ENCODE assay signal across 12 cellular contexts in genomic region chr7:121126801-121127534, GRCh38.
DNase-seq lines count a peak whose midpoint lies in the region; FAIRE-seq and TF ChIP-seq lines count a peak whose summit lies in the region.
"Had no signal": no experiment of that assay in that cellular context is flagged by ENCODE, and none has a peak within 500 bp of the region (broad histone marks: within the 10 kb centered on the region; RNA-seq: fewer than 3 reads in every experiment).

No MANE protein-coding gene starts in this region.

- no peaks in the 10 kb centered on the region for H3K9me3 ChIP-seq in uterus

- H3K27me3 Mint-ChIP-seq in endothelial cell (ENCODE audit: unreplicated experiment) = no peaks in the 10 kb centered on the region
- no peaks in the 10 kb centered on the region for H3K27me3 Mint-ChIP-seq in activated naive CD4-positive, alpha-beta T cell treated with anti-CD3 and anti-CD28 coated beads, Interleukin-2, amount 10 ng/mL, durations not matched to agents 7 days and 5 days
- H3K27me3 Mint-ChIP-seq: stimulated activated naive CD8-positive, alpha-beta T cell treated with anti-CD3 and anti-CD28 coated beads, Interleukin-15, Interleukin-2, amounts not matched to agents 100 ng/mL and 50 ng/mL, for 24 hours had no signal

- peak; percentile 9 for TF ChIP-seq CTCF in GM13976 (IDR thresholded peaks at IDR 0.05; ENCODE audit: borderline replicate concordance, control extremely low read depth, extremely low read depth, insufficient read depth, missing control alignments)
- TF ChIP-seq CTCF in endothelial cell (IDR thresholded peaks at IDR 0.05; ENCODE audit: unreplicated experiment) = peak; percentile 22
- no peak for TF ChIP-seq CTCF in uterus (IDR thresholded peaks at IDR 0.05)

- no peaks in the 10 kb centered on the region for H3K36me3 Mint-ChIP-seq in endothelial cell (ENCODE audit: low read depth, unreplicated experiment)
- no peaks in the 10 kb centered on the region for H3K36me3 Mint-ChIP-seq in activated naive CD4-positive, alpha-beta T cell treated with anti-CD3 and anti-CD28 coated beads, Interleukin-2, amount 10 ng/mL, durations not matched to agents 7 days and 5 days
- H3K36me3 Mint-ChIP-seq: naive thymus-derived CD4-positive, alpha-beta T cell had no signal

- no peak overlapping the region for H3K27ac Mint-ChIP-seq in endothelial cell (ENCODE audit: unreplicated experiment)
- no peak overlapping the region for H3K27ac Mint-ChIP-seq in activated naive CD4-positive, alpha-beta T cell treated with anti-CD3 and anti-CD28 coated beads, Interleukin-2, amount 10 ng/mL, durations not matched to agents 7 days and 5 days
- H3K27ac Mint-ChIP-seq: naive thymus-derived CD4-positive, alpha-beta T cell; stimulated activated naive CD8-positive, alpha-beta T cell treated with anti-CD3 and anti-CD28 coated beads, Interleukin-15, Interleukin-2, amounts not matched to agents 100 ng/mL and 50 ng/mL, for 24 hours had no signal

- CTCF ChIA-PET in activated naive CD4-positive, alpha-beta T cell treated with anti-CD3 and anti-CD28 coated beads, Interleukin-2, amount 10 ng/mL, durations not matched to agents 7 days and 5 days (lab: Charles Lee) = interaction anchor here (1.8 kb wide), 1 partner anchor 868 kb away, joined by 5 read pairs; no protein-coding TSS in a partner anchor

- intact Hi-C loops in uterus (cut with DNase I; ENCODE audit: low total_unique reads) = no loop called here

- H3K4me3 Mint-ChIP-seq in endothelial cell (ENCODE audit: unreplicated experiment) = no peak overlapping the region
- no peak overlapping the region for H3K4me3 Mint-ChIP-seq in activated naive CD4-positive, alpha-beta T cell treated with anti-CD3 and anti-CD28 coated beads, Interleukin-2, amount 10 ng/mL, durations not matched to agents 7 days and 5 days
- H3K4me3 Mint-ChIP-seq: naive thymus-derived CD4-positive, alpha-beta T cell; stimulated activated naive CD8-positive, alpha-beta T cell treated with anti-CD3 and anti-CD28 coated beads, Interleukin-15, Interleukin-2, amounts not matched to agents 100 ng/mL and 50 ng/mL, for 24 hours had no signal

- H3K9me3 Mint-ChIP-seq in endothelial cell (ENCODE audit: unreplicated experiment) = no peaks in the 10 kb centered on the region
- no peaks in the 10 kb centered on the region for H3K9me3 Mint-ChIP-seq in activated naive CD4-positive, alpha-beta T cell treated with anti-CD3 and anti-CD28 coated beads, Interleukin-2, amount 10 ng/mL, durations not matched to agents 7 days and 5 days
- H3K9me3 Mint-ChIP-seq: naive thymus-derived CD4-positive, alpha-beta T cell; stimulated activated naive CD8-positive, alpha-beta T cell treated with anti-CD3 and anti-CD28 coated beads, Interleukin-15, Interleukin-2, amounts not matched to agents 100 ng/mL and 50 ng/mL, for 24 hours had no signal

- peak; percentile 96 for FAIRE-seq in A204.1 (lab: Jason Lieb, UNC)

- no peaks in the 10 kb centered on the region for H3K27me3 ChIP-seq in uterus

- H3K27ac ChIP-seq in uterus = no peak overlapping the region
- H3K27ac ChIP-seq: epithelial cell of prostate had no signal

- TF ChIP-seq POLR2A in uterus (IDR thresholded peaks at IDR 0.05) = no peak

- H3K4me1 Mint-ChIP-seq in endothelial cell (ENCODE audit: unreplicated experiment) = peaks cover 14% of the 10 kb centered on the region
- H3K4me1 Mint-ChIP-seq in activated naive CD4-positive, alpha-beta T cell treated with anti-CD3 and anti-CD28 coated beads, Interleukin-2, amount 10 ng/mL, durations not matched to agents 7 days and 5 days = no peaks in the 10 kb centered on the region
- H3K4me1 Mint-ChIP-seq: naive thymus-derived CD4-positive, alpha-beta T cell had no signal

- H3K4me1 ChIP-seq in uterus = no peaks in the 10 kb centered on the region

- no peak overlapping the region for H3K4me3 ChIP-seq in uterus

- DNase-seq in GM13976 (ENCODE audit: low spot score) (no peak), NCI-H460 (ENCODE audit: extremely low read depth, low read depth) (peak; percentile 15), endothelial cell (ENCODE audit: low spot score) (no peak), hepatic stellate cell (ENCODE audit: low spot score) (no peak), uterus (no peak), germinal center (ENCODE audit: low spot score) (no peak)
- no peak for DNase-seq in activated naive CD4-positive, alpha-beta T cell treated with anti-CD3 and anti-CD28 coated beads, Interleukin-2, amount 10 ng/mL, durations not matched to agents 7 days and 5 days
- DNase-seq: naive thymus-derived CD4-positive, alpha-beta T cell; NCI-H510A treated with DMSO at 0.1 percent for 48 hours had no signal

- no peaks in the 10 kb centered on the region for H3K36me3 ChIP-seq in uterus

- in situ Hi-C loops in GM13976 (cut with MboI; ENCODE audit: low sequenced_read_pairs, unreplicated experiment) = loop anchor here (25.0 kb wide), 1 partner anchor 410 kb away; no protein-coding TSS in a partner anchor

Comparison
In these comparisons a context has a peak if more than half of its experiments do, and no peak if none do; other contexts are left out.
1. CTCF ChIP-seq: peak in GM13976 (single experiment) and endothelial cell (single experiment); none in uterus (0 of 4).